1 cellular context compared by ENCODE assay signal in the genomic region with DNA sequence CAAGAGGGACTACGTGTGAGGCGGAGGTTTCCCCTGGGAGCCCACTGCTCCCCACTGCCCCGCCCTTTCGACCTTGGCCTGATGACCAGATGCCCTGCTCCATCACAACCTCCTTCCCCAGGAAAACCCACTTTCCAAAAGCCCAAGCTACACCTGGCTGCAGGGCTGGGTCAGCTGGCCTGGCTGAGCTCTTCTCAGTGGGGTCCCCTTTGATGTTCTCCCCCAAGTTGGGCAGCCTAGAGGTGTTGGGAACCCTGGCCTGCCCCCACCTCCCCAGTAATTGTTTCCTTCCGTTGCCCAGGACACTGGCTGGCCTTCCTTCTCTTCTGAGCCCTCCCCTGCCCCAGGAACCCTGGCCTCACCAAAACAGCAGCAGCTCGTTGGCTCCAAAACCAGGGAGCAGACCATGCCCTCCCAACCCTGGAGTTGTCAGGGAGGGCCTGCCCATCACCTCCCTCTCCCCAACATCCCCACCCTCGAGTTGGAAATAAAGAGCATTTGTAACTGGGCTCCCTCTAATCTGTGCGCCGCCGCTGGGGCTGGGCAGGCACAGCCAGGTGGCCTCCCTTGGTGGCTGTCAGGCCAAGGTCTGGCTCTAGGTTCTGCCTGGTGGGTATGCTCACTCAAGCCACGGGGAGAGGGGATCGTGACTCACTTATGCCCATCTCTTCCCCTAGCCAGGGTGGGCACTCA.
TF ChIP-seq lines count a peak whose summit lies in the region.

No MANE protein-coding gene starts in this region.

TF ChIP-seq in WTC11, 78 proteins besides CTCF, POLR2A, EP300 and RAD21 (continued from another document):
- TF ChIP-seq, protein P1, sequence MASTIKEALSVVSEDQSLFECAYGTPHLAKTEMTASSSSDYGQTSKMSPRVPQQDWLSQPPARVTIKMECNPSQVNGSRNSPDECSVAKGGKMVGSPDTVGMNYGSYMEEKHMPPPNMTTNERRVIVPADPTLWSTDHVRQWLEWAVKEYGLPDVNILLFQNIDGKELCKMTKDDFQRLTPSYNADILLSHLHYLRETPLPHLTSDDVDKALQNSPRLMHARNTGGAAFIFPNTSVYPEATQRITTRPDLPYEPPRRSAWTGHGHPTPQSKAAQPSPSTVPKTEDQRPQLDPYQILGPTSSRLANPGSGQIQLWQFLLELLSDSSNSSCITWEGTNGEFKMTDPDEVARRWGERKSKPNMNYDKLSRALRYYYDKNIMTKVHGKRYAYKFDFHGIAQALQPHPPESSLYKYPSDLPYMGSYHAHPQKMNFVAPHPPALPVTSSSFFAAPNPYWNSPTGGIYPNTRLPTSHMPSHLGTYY (CRISPR knock-in tag; IDR thresholded peaks at IDR 0.05): peak; percentile 62; the same call in 1 of the 2 replicates
- TF ChIP-seq, protein P2, sequence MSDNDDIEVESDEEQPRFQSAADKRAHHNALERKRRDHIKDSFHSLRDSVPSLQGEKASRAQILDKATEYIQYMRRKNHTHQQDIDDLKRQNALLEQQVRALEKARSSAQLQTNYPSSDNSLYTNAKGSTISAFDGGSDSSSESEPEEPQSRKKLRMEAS (CRISPR knock-in tag; IDR thresholded peaks at IDR 0.05): peak; percentile 27; the same call in 1 of the 2 replicates
- TF ChIP-seq, protein P3, sequence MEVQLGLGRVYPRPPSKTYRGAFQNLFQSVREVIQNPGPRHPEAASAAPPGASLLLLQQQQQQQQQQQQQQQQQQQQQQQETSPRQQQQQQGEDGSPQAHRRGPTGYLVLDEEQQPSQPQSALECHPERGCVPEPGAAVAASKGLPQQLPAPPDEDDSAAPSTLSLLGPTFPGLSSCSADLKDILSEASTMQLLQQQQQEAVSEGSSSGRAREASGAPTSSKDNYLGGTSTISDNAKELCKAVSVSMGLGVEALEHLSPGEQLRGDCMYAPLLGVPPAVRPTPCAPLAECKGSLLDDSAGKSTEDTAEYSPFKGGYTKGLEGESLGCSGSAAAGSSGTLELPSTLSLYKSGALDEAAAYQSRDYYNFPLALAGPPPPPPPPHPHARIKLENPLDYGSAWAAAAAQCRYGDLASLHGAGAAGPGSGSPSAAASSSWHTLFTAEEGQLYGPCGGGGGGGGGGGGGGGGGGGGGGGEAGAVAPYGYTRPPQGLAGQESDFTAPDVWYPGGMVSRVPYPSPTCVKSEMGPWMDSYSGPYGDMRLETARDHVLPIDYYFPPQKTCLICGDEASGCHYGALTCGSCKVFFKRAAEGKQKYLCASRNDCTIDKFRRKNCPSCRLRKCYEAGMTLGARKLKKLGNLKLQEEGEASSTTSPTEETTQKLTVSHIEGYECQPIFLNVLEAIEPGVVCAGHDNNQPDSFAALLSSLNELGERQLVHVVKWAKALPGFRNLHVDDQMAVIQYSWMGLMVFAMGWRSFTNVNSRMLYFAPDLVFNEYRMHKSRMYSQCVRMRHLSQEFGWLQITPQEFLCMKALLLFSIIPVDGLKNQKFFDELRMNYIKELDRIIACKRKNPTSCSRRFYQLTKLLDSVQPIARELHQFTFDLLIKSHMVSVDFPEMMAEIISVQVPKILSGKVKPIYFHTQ (CRISPR knock-in tag; IDR thresholded peaks at IDR 0.05): peak; percentile 66
- TF ChIP-seq, protein P4, sequence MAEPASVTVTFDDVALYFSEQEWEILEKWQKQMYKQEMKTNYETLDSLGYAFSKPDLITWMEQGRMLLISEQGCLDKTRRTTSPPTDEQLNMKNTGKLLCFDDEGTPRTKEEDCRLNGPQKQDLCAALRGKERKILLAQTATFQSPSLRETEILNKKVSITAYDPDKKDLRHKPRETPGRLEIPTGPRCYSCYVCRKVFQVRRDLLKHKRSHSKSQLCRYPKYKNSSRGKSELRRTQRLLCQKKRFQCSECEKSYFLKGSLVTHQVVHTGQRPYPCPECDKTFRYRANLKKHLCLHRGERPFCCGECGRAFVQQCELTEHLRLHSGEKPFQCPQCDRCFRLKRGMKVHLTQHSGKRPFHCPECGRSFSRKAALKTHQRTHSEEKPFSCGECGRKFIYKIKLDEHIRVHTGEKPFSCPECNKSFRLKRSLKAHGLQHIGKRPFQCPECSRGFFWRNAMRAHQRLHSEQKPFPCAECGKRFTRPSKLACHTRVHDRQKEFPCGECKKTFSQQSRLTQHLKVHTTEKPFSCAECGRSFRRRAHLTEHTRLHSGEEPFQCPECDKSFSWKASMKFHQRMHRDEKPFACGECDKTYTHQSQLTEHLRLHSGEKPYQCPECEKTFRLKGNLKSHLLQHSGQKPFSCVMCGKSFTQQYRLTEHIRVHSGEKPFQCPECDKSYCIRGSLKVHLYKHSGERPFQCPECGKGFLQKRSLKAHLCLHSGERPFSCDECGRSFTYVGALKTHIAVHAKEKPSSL (CRISPR knock-in tag; conservative IDR thresholded peaks at IDR 0.05): peak; percentile 69
- TF ChIP-seq SP1 (CRISPR knock-in tag; conservative IDR thresholded peaks at IDR 0.05) (no peak), ZNF121 (CRISPR knock-in tag; IDR thresholded peaks at IDR 0.05) (no peak), EMX1 (CRISPR knock-in tag; IDR thresholded peaks at IDR 0.05) (peak; percentile 95)
- TF ChIP-seq, protein P5, sequence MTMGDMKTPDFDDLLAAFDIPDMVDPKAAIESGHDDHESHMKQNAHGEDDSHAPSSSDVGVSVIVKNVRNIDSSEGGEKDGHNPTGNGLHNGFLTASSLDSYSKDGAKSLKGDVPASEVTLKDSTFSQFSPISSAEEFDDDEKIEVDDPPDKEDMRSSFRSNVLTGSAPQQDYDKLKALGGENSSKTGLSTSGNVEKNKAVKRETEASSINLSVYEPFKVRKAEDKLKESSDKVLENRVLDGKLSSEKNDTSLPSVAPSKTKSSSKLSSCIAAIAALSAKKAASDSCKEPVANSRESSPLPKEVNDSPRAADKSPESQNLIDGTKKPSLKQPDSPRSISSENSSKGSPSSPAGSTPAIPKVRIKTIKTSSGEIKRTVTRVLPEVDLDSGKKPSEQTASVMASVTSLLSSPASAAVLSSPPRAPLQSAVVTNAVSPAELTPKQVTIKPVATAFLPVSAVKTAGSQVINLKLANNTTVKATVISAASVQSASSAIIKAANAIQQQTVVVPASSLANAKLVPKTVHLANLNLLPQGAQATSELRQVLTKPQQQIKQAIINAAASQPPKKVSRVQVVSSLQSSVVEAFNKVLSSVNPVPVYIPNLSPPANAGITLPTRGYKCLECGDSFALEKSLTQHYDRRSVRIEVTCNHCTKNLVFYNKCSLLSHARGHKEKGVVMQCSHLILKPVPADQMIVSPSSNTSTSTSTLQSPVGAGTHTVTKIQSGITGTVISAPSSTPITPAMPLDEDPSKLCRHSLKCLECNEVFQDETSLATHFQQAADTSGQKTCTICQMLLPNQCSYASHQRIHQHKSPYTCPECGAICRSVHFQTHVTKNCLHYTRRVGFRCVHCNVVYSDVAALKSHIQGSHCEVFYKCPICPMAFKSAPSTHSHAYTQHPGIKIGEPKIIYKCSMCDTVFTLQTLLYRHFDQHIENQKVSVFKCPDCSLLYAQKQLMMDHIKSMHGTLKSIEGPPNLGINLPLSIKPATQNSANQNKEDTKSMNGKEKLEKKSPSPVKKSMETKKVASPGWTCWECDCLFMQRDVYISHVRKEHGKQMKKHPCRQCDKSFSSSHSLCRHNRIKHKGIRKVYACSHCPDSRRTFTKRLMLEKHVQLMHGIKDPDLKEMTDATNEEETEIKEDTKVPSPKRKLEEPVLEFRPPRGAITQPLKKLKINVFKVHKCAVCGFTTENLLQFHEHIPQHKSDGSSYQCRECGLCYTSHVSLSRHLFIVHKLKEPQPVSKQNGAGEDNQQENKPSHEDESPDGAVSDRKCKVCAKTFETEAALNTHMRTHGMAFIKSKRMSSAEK (CRISPR knock-in tag; IDR thresholded peaks at IDR 0.05; ENCODE audit: borderline replicate concordance): peak; percentile 78
